In genomic region chr6:107569456-107569855, GRCh38 we compare ENCODE assay signal across 7 cellular contexts.
"Had no signal": no experiment of that assay in that cellular context is flagged by ENCODE, and none has a peak within 500 bp of the region (broad histone marks: within the 10 kb centered on the region; RNA-seq: fewer than 3 reads in every experiment).

No MANE protein-coding gene starts in this region.

- DNase-seq: GM23248, GOT3, H7, HFFc6, KBM-7 had no signal

- ATAC-seq: HCT116, HepG2 had no signal

- H3K27ac ChIP-seq: GM23248 had no signal

- FAIRE-seq: HepG2 had no signal
